19 cellular contexts compared by ENCODE assay signal in the genomic region with DNA sequence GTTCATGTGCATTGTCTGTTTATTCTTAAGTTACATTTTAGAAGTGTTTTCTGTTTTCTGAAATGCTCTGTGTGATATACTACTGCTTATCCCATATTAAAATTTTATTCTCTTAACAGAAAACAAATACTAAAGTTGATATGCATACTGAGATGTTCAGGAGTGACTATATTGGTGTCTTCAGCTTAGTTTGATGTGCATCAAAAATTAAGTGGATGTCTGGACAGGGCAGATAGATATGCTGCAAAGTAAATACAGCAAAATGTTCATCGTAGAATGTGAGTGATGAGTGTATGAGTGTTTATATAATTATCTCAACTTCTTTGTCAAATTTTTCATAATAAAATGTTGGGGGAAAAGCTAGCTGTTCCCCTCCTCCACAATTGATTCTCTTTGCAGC. TPM values are rescaled to one million over a fixed set of nuclear protein-coding genes. Genes with fewer than 3 reads are reported as not detected.
DNase-seq lines count a peak whose midpoint lies in the region; ATAC-seq and TF ChIP-seq lines count a peak whose summit lies in the region.
"Had no signal": no experiment of that assay in that cellular context is flagged by ENCODE, and none has a peak within 500 bp of the region (broad histone marks: within the 10 kb centered on the region; RNA-seq: fewer than 3 reads in every experiment).

No MANE protein-coding gene starts in this region.

- H3K4me3 ChIP-seq in CD4-positive, CD25-positive, alpha-beta regulatory T cell (ENCODE audit: low read depth, low read length), result peak overlapping the region; percentile 17
- H3K4me3 ChIP-seq in adrenal gland, result no peak overlapping the region
- H3K4me3 ChIP-seq: heart left ventricle had no signal

- H3K9me3 Mint-ChIP-seq in CD4-positive, CD25-positive, alpha-beta regulatory T cell, result no peaks in the 10 kb centered on the region
- H3K9me3 Mint-ChIP-seq in HFFc6 (no peaks in the 10 kb centered on the region), nephron progenitor cell (no peaks in the 10 kb centered on the region)
- no peaks in the 10 kb centered on the region for H3K9me3 Mint-ChIP-seq in naive thymus-derived CD8-positive, alpha-beta T cell
- H3K9me3 Mint-ChIP-seq: endodermal cell had no signal

- H3K27ac Mint-ChIP-seq in CD4-positive, CD25-positive, alpha-beta regulatory T cell, result peak overlapping the region in 1 of 3 donors; percentile 6
- H3K27ac Mint-ChIP-seq in HFFc6, result peak overlapping the region; percentile 17; the same call in 1 of the 2 replicates
- H3K27ac Mint-ChIP-seq in naive thymus-derived CD8-positive, alpha-beta T cell, result peak overlapping the region in 4 of 10 donors; percentile 3 to 44 (median 18)
- H3K27ac Mint-ChIP-seq in nephron progenitor cell, result no peak overlapping the region

- TF ChIP-seq POLR2A in adrenal gland (IDR thresholded peaks at IDR 0.05), result no peak

- peaks cover 58 to 88% (median 72%) of the 10 kb centered on the region in 4 donors for H3K4me1 Mint-ChIP-seq in CD4-positive, CD25-positive, alpha-beta regulatory T cell
- peaks cover 86% of the 10 kb centered on the region for H3K4me1 Mint-ChIP-seq in HFFc6 (ENCODE audit: low read depth)
- peaks cover 35 to 87% (median 69%) of the 10 kb centered on the region in 4 donors for H3K4me1 Mint-ChIP-seq in naive thymus-derived CD8-positive, alpha-beta T cell
- peaks cover 31% of the 10 kb centered on the region for H3K4me1 Mint-ChIP-seq in nephron progenitor cell

- DNase-seq in CD4-positive, CD25-positive, alpha-beta regulatory T cell, result no peak
- no peak for DNase-seq in HFFc6
- DNase-seq in adrenal gland, result no peak
- no peak for DNase-seq in naive thymus-derived CD8-positive, alpha-beta T cell
- no peak for DNase-seq in NCI-H2171 treated with DMSO at 0.1 percent for 48 hours (lab: John Stamatoyannopoulos, UW)
- no peak for DNase-seq in putamen (ENCODE audit: low spot score)
- DNase-seq in RWPE1 (ENCODE audit: low spot score), result no peak
- DNase-seq in nephron progenitor cell, result no peak
- DNase-seq: activated CD4-positive, alpha-beta T cell treated with anti-CD3 and anti-CD28 coated beads for 48 hours; activated CD8-positive, alpha-beta memory T cell treated with anti-CD3 and anti-CD28 coated beads, Interleukin-2, amount 50 U/mL, for 4 hours; AML-193; endodermal cell; HCEC 1CT; heart left ventricle; IMR-90; NCI-H187 treated with DMSO at 0.1 percent for 48 hours; NCI-H345 had no signal

- H3K27me3 ChIP-seq in CD4-positive, CD25-positive, alpha-beta regulatory T cell (ENCODE audit: control insufficient read depth, insufficient read depth, low read length), result no peaks in the 10 kb centered on the region
- no peaks in the 10 kb centered on the region for H3K27me3 ChIP-seq in adrenal gland
- H3K27me3 ChIP-seq: heart left ventricle had no signal

- H3K36me3 ChIP-seq in CD4-positive, CD25-positive, alpha-beta regulatory T cell (ENCODE audit: control insufficient read depth, insufficient read depth, low read length), result no peaks in the 10 kb centered on the region
- no peaks in the 10 kb centered on the region for H3K36me3 ChIP-seq in adrenal gland (replicated peaks in 1 of 2)

- peaks cover 66% of the 10 kb centered on the region for H3K4me1 ChIP-seq in CD4-positive, CD25-positive, alpha-beta regulatory T cell (ENCODE audit: control insufficient read depth, insufficient read depth, low read length, poor library complexity, severe bottlenecking)
- peaks cover 57 to 100% of the 10 kb centered on the region in 2 donors for H3K4me1 ChIP-seq in adrenal gland (replicated peaks in 1 of 2)

- no peak for ATAC-seq in CD4-positive, CD25-positive, alpha-beta regulatory T cell (ENCODE audit: low read depth in 2 of 2)
- ATAC-seq in naive thymus-derived CD8-positive, alpha-beta T cell, result no peak
- ATAC-seq: heart left ventricle had no signal

- POLR2A ChIA-PET in naive thymus-derived CD8-positive, alpha-beta T cell (lab: Charles Lee), result interaction anchor here (0.7 to 1.0 kb wide), 2 partner anchors 13 to 29 kb away, joined by 4 to 5 read pairs; partner anchors contain the start of gene VAPA
- POLR2A ChIA-PET in RWPE1 (lab: Yijun Ruan, JAX; ENCODE audit: low non-redundant PET), result no interaction called here

- H3K27me3 Mint-ChIP-seq in CD4-positive, CD25-positive, alpha-beta regulatory T cell, result no peaks in the 10 kb centered on the region
- no peaks in the 10 kb centered on the region for H3K27me3 Mint-ChIP-seq in HFFc6 (ENCODE audit: insufficient read depth)
- no peaks in the 10 kb centered on the region for H3K27me3 Mint-ChIP-seq in naive thymus-derived CD8-positive, alpha-beta T cell
- no peaks in the 10 kb centered on the region for H3K27me3 Mint-ChIP-seq in nephron progenitor cell (ENCODE audit: low read depth, poor library complexity)

- intact Hi-C loops in adrenal gland (cut with DNase I), result loop anchor here in 1 of 2 donors (10.0 kb wide), 1 partner anchor 52 kb away; no protein-coding TSS in a partner anchor

- CTCF ChIA-PET in RWPE1 (lab: Yijun Ruan, JAX), result interaction anchor here (0.6 kb wide), 1 partner anchor 197 kb away, joined by 3 read pairs; no protein-coding TSS in a partner anchor

- WGBS in adrenal gland, 4 donors, result 16 to 42% (median 32%) methylated on average over 1 of the region's 1 CpG

- TF ChIP-seq CTCF in HFFc6 (IDR thresholded peaks at IDR 0.05) (no peak), adrenal gland (IDR thresholded peaks at IDR 0.05) (no peak), RWPE1 (conservative IDR thresholded peaks at IDR 0.05; ENCODE audit: low read depth) (no peak), nephron progenitor cell (IDR thresholded peaks at IDR 0.05) (no peak)

- H3K9me3 ChIP-seq in CD4-positive, CD25-positive, alpha-beta regulatory T cell (ENCODE audit: control insufficient read depth in 2 of 2, low read length in 2 of 2), result no peaks in the 10 kb centered on the region
- H3K9me3 ChIP-seq in adrenal gland (replicated peaks in 1 of 3), result no peaks in the 10 kb centered on the region
- H3K9me3 ChIP-seq: heart left ventricle had no signal

- H3K36me3 Mint-ChIP-seq in CD4-positive, CD25-positive, alpha-beta regulatory T cell, result no peaks in the 10 kb centered on the region
- H3K36me3 Mint-ChIP-seq in HFFc6 (ENCODE audit: low read depth), result peaks cover 4% of the 10 kb centered on the region; the same call in 1 of the 2 replicates
- H3K36me3 Mint-ChIP-seq in naive thymus-derived CD8-positive, alpha-beta T cell, result peaks cover 0 to 8% (median 2%) of the 10 kb centered on the region in 3 donors
- H3K36me3 Mint-ChIP-seq in nephron progenitor cell (ENCODE audit: low read depth), result peaks cover 9% of the 10 kb centered on the region

- no peak overlapping the region for H3K27ac ChIP-seq in CD4-positive, CD25-positive, alpha-beta regulatory T cell (ENCODE audit: insufficient read depth, low read length, poor library complexity, severe bottlenecking)
- peak overlapping the region in 3 of 5 donors; percentile 11 to 44 (median 15) for H3K27ac ChIP-seq in adrenal gland
- no peak overlapping the region for H3K27ac ChIP-seq in RWPE1

- H3K4me3 Mint-ChIP-seq in CD4-positive, CD25-positive, alpha-beta regulatory T cell, result peak overlapping the region in 3 of 4 donors; percentile 7 to 63 (median 57)
- H3K4me3 Mint-ChIP-seq in HFFc6 (no peak overlapping the region), nephron progenitor cell (no peak overlapping the region)
- peak overlapping the region in 9 of 10 donors; percentile 8 to 61 (median 27) for H3K4me3 Mint-ChIP-seq in naive thymus-derived CD8-positive, alpha-beta T cell
- H3K4me3 Mint-ChIP-seq: endodermal cell had no signal

RNA-seq across cellular contexts. Expression of gene VAPA, which starts 13.2 kb away (rescaled TPM):
- 163 TPM for total RNA-seq in CD4-positive, CD25-positive, alpha-beta regulatory T cell
- polyA plus RNA-seq in CD4-positive, CD25-positive, alpha-beta regulatory T cell, result 100 to 1,000 TPM; 253 to 286 (median 269) TPM
- total RNA-seq in HFFc6 (2021; fragmentation: NEBNext Ultra II Directional; extraction: Animal tissue kit (Norgen Biotek cat#: 25700)), result 100 to 1,000 TPM; 184 to 237 (median 206) TPM
- total RNA-seq in adrenal gland, result 100 to 1,000 TPM; 324 to 894 (median 436) TPM
- 100 to 1,000 TPM in 2 of 3 donors, 10 to 100 TPM in 1; 71.3 to 900 (median 120) TPM for polyA plus RNA-seq in adrenal gland
- total RNA-seq in naive thymus-derived CD8-positive, alpha-beta T cell, result 100 to 1,000 TPM; 119 to 121 TPM
- polyA plus RNA-seq in naive thymus-derived CD8-positive, alpha-beta T cell, result 100 to 1,000 TPM; 187 to 214 (median 199) TPM

RNA-seq across cellular contexts. Expression of gene TXNDC2, which starts 41.2 kb away (rescaled TPM):
- not detected for total RNA-seq in CD4-positive, CD25-positive, alpha-beta regulatory T cell
- polyA plus RNA-seq in CD4-positive, CD25-positive, alpha-beta regulatory T cell, result not detected
- under 1 TPM in 3 of 6 experiments, not detected in 3; 0.14 to 0.34 (median 0.18) TPM for total RNA-seq in HFFc6 (2021; fragmentation: NEBNext Ultra II Directional; extraction: Animal tissue kit (Norgen Biotek cat#: 25700))
- under 1 TPM in 5 of 8 donors, not detected in 3; 0.08 to 0.43 (median 0.25) TPM for total RNA-seq in adrenal gland
- under 1 TPM in 1 of 3 donors, not detected in 2; 0.22 TPM for polyA plus RNA-seq in adrenal gland
- not detected for total RNA-seq in naive thymus-derived CD8-positive, alpha-beta T cell
- polyA plus RNA-seq in naive thymus-derived CD8-positive, alpha-beta T cell, result not detected
- total RNA-seq: endodermal cell, heart left ventricle, skeletal muscle tissue had no signal
- polyA plus RNA-seq: IMR-90, liver had no signal

Comparison
In these comparisons a context has a peak if more than half of its experiments do, and no peak if none do; other contexts are left out.
1. H3K27ac ChIP-seq: peak in adrenal gland (3 of 5); none in CD4-positive, CD25-positive, alpha-beta regulatory T cell (single experiment) and RWPE1 (single experiment).
2. H3K4me3 Mint-ChIP-seq: peak in CD4-positive, CD25-positive, alpha-beta regulatory T cell (3 of 4) and naive thymus-derived CD8-positive, alpha-beta T cell (9 of 10); none in HFFc6 (single experiment) and nephron progenitor cell (single experiment).